In the genomic region with DNA sequence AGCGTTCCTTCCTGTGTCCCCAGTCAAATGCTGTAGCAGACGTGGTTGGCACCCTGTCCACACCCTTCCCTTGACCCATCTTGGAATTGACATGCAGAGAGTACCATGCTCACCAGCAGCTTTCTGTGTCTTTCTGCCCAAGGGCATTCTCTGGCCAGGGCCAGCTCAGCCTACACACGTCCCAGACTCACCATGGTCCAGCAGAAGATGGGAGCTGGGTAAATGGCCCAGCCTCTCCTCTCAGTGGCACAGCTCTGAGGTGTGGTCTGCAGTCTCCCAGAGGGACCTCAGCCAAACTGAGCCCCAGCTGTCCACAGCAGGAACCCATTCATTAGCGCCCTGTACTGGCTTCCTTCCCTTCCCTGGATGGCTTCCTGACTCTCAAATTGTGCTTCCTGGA, we compare ENCODE assay signal across 21 cellular contexts. TPM values are rescaled to one million over a fixed set of nuclear protein-coding genes. Genes with fewer than 3 reads are reported as not detected.
DNase-seq lines count a peak whose midpoint lies in the region; ATAC-seq and FAIRE-seq lines count a peak whose summit lies in the region.
"Had no signal": no experiment of that assay in that cellular context is flagged by ENCODE, and none has a peak within 500 bp of the region (broad histone marks: within the 10 kb centered on the region; RNA-seq: fewer than 3 reads in every experiment).

No MANE protein-coding gene starts in this region.

- ATAC-seq in left lobe of liver (no peak), sciatic nerve (no peak), HG03457 (IDR thresholded peaks at IDR 0.05; ENCODE audit: unreplicated experiment) (no peak)
- ATAC-seq in activated T-cell treated with anti-CD3 and anti-CD28 coated beads, Interleukin-2, amount 50 U/mL, for 4 hours = no peak
- ATAC-seq: CD8-positive, alpha-beta T cell had no signal

- no peaks in the 10 kb centered on the region for H4K20me1 ChIP-seq in BLaER1

- intact Hi-C loops in sciatic nerve (cut with DNase I) = no loop called here

- H3K36me3 Mint-ChIP-seq in activated T-cell treated with anti-CD3 and anti-CD28 coated beads, Interleukin-2, amount 50 U/mL, for 4 hours (ENCODE audit: insufficient read depth) = no peaks in the 10 kb centered on the region
- H3K36me3 Mint-ChIP-seq: CD14-positive monocyte; CD8-positive, alpha-beta T cell had no signal

- H3K4me2 ChIP-seq in BLaER1 = peak overlapping the region; percentile 56

- no peak overlapping the region for H3K9ac ChIP-seq in BLaER1

- H3K4me3 ChIP-seq in BLaER1 = no peak overlapping the region

- H3K27me3 ChIP-seq in BLaER1 = no peaks in the 10 kb centered on the region

- no peaks in the 10 kb centered on the region for H3K9me3 Mint-ChIP-seq in activated T-cell treated with anti-CD3 and anti-CD28 coated beads, Interleukin-2, amount 50 U/mL, for 4 hours
- H3K9me3 Mint-ChIP-seq: CD8-positive, alpha-beta T cell; H9 had no signal

- H3K4me3 Mint-ChIP-seq in activated T-cell treated with anti-CD3 and anti-CD28 coated beads, Interleukin-2, amount 50 U/mL, for 4 hours = no peak overlapping the region
- H3K4me3 Mint-ChIP-seq: B cell; CD14-positive monocyte; CD8-positive, alpha-beta T cell; H9 had no signal

- DNase-seq in HTR-8/SVneo (ENCODE audit: insufficient read length, low spot score) (no peak), left lobe of liver (ENCODE audit: low spot score) (peak; percentile 29), sciatic nerve (ENCODE audit: low spot score) (peak; percentile 9), substantia nigra (lab: John Stamatoyannopoulos, UW) (no peak)
- no peak for DNase-seq in activated T-cell treated with anti-CD3 and anti-CD28 coated beads, Interleukin-2, amount 50 U/mL, for 4 hours
- DNase-seq: CD8-positive, alpha-beta T cell; COR-L47; DMS153; DMS79 treated with DMSO at 0.1 percent for 48 hours; EL; GOT3; H9 had no signal

- no peaks in the 10 kb centered on the region for H3K4me1 Mint-ChIP-seq in activated T-cell treated with anti-CD3 and anti-CD28 coated beads, Interleukin-2, amount 50 U/mL, for 4 hours (ENCODE audit: low read depth)
- H3K4me1 Mint-ChIP-seq: B cell, CD14-positive monocyte had no signal

- H3K9me3 ChIP-seq in BLaER1 = no peaks in the 10 kb centered on the region

- H3K36me3 ChIP-seq in BLaER1 = no peaks in the 10 kb centered on the region

- peaks cover 32% of the 10 kb centered on the region for H3K27me3 Mint-ChIP-seq in activated T-cell treated with anti-CD3 and anti-CD28 coated beads, Interleukin-2, amount 50 U/mL, for 4 hours (ENCODE audit: low read depth)

- FAIRE-seq in HTR-8/SVneo (lab: Jason Lieb, UNC) = peak; percentile 16
- FAIRE-seq: A204.1, D721Med, G401.6, GM12891 had no signal

- H3K4me1 ChIP-seq in BLaER1 = peaks cover 11% of the 10 kb centered on the region

- H3K27ac ChIP-seq in BLaER1 = no peak overlapping the region
- H3K27ac ChIP-seq in substantia nigra (ENCODE audit: low read depth, low read length, poor library complexity, severe bottlenecking) = no peak overlapping the region
- H3K27ac ChIP-seq: HL-60 had no signal

RNA-seq across cellular contexts. Expression of gene BLCAP, which starts 31.1 kb away (rescaled TPM):
- 70.4 TPM for total RNA-seq in left lobe of liver
- 58.4 TPM for total RNA-seq in sciatic nerve
- total RNA-seq in activated T-cell treated with anti-CD3 and anti-CD28 coated beads, Interleukin-2, amount 50 U/mL, for 4 hours = 10 to 100 TPM; 31.8 to 37.9 (median 32.1) TPM

RNA-seq across cellular contexts. Expression of gene NNAT, which starts 37.7 kb away (rescaled TPM):
- total RNA-seq in left lobe of liver (0.15 TPM), sciatic nerve (2.1 TPM)
- under 1 TPM in 1 of 3 donors, not detected in 2; 0.42 TPM for total RNA-seq in activated T-cell treated with anti-CD3 and anti-CD28 coated beads, Interleukin-2, amount 50 U/mL, for 4 hours
- total RNA-seq: B cell; CD8-positive, alpha-beta T cell had no signal

Comparison
In these comparisons a context has a peak if more than half of its experiments do, and no peak if none do; other contexts are left out.
1. DNase-seq: peak in left lobe of liver (single experiment) and sciatic nerve (single experiment); none in HTR-8/SVneo (single experiment), substantia nigra (0 of 49) and activated T-cell treated with anti-CD3 and anti-CD28 coated beads, Interleukin-2, amount 50 U/mL, for 4 hours (single experiment).